19 cellular contexts compared by ENCODE assay signal in genomic region chr1:3035871-3036645, GRCh38. TPM values are rescaled to one million over a fixed set of nuclear protein-coding genes. Genes with fewer than 3 reads are reported as not detected.
"Had no signal": no experiment of that assay in that cellular context is flagged by ENCODE, and none has a peak within 500 bp of the region (broad histone marks: within the 10 kb centered on the region; RNA-seq: fewer than 3 reads in every experiment).

No MANE protein-coding gene starts in this region.

- H3K27me3 ChIP-seq: ovary had no signal

- H3K4me1 ChIP-seq: esophagus muscularis mucosa, lower lobe of right lung, SJSA1 had no signal

- DNase-seq: activated CD4-positive, alpha-beta T cell treated with anti-CD3 and anti-CD28 coated beads, Interleukin-2, amount 50 U/mL, for 1 hour; activated gamma-delta T cell; activated naive CD8-positive, alpha-beta T cell treated with anti-CD3 and anti-CD28 coated beads for 36 hours; amygdala; cortex of kidney; effector CD4-positive, alpha-beta T cell; lower lobe of right lung; stimulated activated CD4-positive, alpha-beta T cell treated with anti-CD3 and anti-CD28 coated beads, Interleukin-4, amount 100 ng/mL, for 1 hour; stimulated activated naive CD4-positive, alpha-beta T cell; substantia nigra had no signal

- H3K27ac ChIP-seq: esophagus muscularis mucosa, hepatocyte, lower lobe of right lung, ovary, SJSA1 had no signal

- H3K4me3 ChIP-seq: esophagus muscularis mucosa, hepatocyte, lower lobe of right lung, ovary, SJSA1 had no signal

- H3K36me3 ChIP-seq: esophagus muscularis mucosa, lower lobe of right lung, ovary, SJSA1 had no signal

- ATAC-seq: activated CD4-positive, CD25-positive, alpha-beta regulatory T cell treated with anti-CD3 and anti-CD28 coated beads, Interleukin-2, amount 50 U/mL, for 24 hours had no signal

- H3K9me3 ChIP-seq: esophagus muscularis mucosa, lower lobe of right lung, ovary, SJSA1 had no signal

RNA-seq across cellular contexts. Expression of gene ACTRT2, which starts 14.8 kb away (rescaled TPM):
- total RNA-seq: activated CD8-positive, alpha-beta memory T cell treated with anti-CD3 and anti-CD28 coated beads for 36 hours; activated naive CD8-positive, alpha-beta T cell treated with anti-CD3 and anti-CD28 coated beads for 36 hours; esophagus muscularis mucosa; hepatocyte; kidney epithelial cell; lower lobe of right lung; mesothelial cell of epicardium; neural crest cell; ovary; SJSA1 had no signal
- polyA plus RNA-seq: hepatocyte, ovary had no signal

RNA-seq across cellular contexts. Expression of gene PRDM16, which starts 32.9 kb away (rescaled TPM):
- total RNA-seq: activated CD8-positive, alpha-beta memory T cell treated with anti-CD3 and anti-CD28 coated beads for 36 hours had no signal
